33 cellular contexts compared by ENCODE assay signal in genomic region chr2:193270816-193271215, GRCh38.
"Had no signal": no experiment of that assay in that cellular context is flagged by ENCODE, and none has a peak within 500 bp of the region (broad histone marks: within the 10 kb centered on the region; RNA-seq: fewer than 3 reads in every experiment).

No MANE protein-coding gene starts in this region.

- H3K4me1 Mint-ChIP-seq: activated B cell treated with CpG ODN at 0.5 μM for 24 hours; activated CD4-positive, alpha-beta T cell treated with anti-CD3 and anti-CD28 coated beads, Interleukin-2, amount 10 ng/mL, durations not matched to agents 24 days and 14 days; activated naive CD8-positive, alpha-beta T cell treated with anti-CD3 and anti-CD28 coated beads for 36 hours; activated T-helper 17 cell treated with anti-CD3 and anti-CD28 coated beads, Interleukin-2, amount 50 U/mL, for 72 hours; central memory CD8-positive, alpha-beta T cell; T-cell had no signal

- H3K27me3 ChIP-seq: adrenal gland, ascending aorta, cardiac muscle cell had no signal

- H3K4me3 ChIP-seq: adrenal gland, ascending aorta, cardiac muscle cell had no signal

- H3K9me3 Mint-ChIP-seq: activated B cell treated with CpG ODN at 0.5 μM for 24 hours; activated CD4-positive, alpha-beta memory T cell treated with anti-CD3 and anti-CD28 coated beads for 36 hours; activated CD4-positive, alpha-beta T cell treated with anti-CD3 and anti-CD28 coated beads, Interleukin-2, amount 10 ng/mL, durations not matched to agents 24 days and 14 days; activated CD8-positive, alpha-beta T cell treated with anti-CD3 and anti-CD28 coated beads for 36 hours; activated naive CD4-positive, alpha-beta T cell treated with anti-CD3 and anti-CD28 coated beads for 36 hours; activated naive CD4-positive, alpha-beta T cell treated with anti-CD3 and anti-CD28 coated beads, Interleukin-2, amount 50 U/mL, for 72 hours; activated naive CD8-positive, alpha-beta T cell treated with anti-CD3 and anti-CD28 coated beads for 36 hours; activated T-cell treated with anti-CD3 and anti-CD28 coated beads, Interleukin-2, amount 50 U/mL, for 4 hours; activated T-helper 1 cell treated with anti-CD3 and anti-CD28 coated beads, Interleukin-12 subunit alpha, Interleukin-12 subunit beta, Interleukin-2, Interleukin-4 antibody, amounts not matched to agents 30 ng/mL and 10 ng/mL and 1 ng/mL, durations not matched to agents 14 hours and 24 hours and 36 hours; brain; central memory CD8-positive, alpha-beta T cell; T-cell had no signal

- H3K36me3 ChIP-seq: adrenal gland, ascending aorta, cardiac muscle cell had no signal

- DNase-seq: activated B cell treated with CpG ODN at 0.5 μM for 24 hours; activated CD4-positive, alpha-beta memory T cell treated with anti-CD3 and anti-CD28 coated beads for 36 hours; activated CD4-positive, alpha-beta T cell treated with anti-CD3 and anti-CD28 coated beads for 4 hours; activated CD4-positive, alpha-beta T cell treated with anti-CD3 and anti-CD28 coated beads, Interleukin-2, amount 10 ng/mL, durations not matched to agents 24 days and 14 days; activated CD4-positive, alpha-beta T cell treated with anti-CD3 and anti-CD28 coated beads, Interleukin-2, amount 50 U/mL, for 1 hour; activated CD4-positive, alpha-beta T cell treated with anti-CD3 and anti-CD28 coated beads, Interleukin-2, amount 50 U/mL, for 4 hours; activated CD4-positive, CD25-positive, alpha-beta regulatory T cell treated with anti-CD3 and anti-CD28 coated beads, Interleukin-2, amount 50 U/mL, for 72 hours; activated CD8-positive, alpha-beta memory T cell treated with anti-CD3 and anti-CD28 coated beads, Interleukin-2, amount 50 U/mL, for 4 hours; activated CD8-positive, alpha-beta T cell treated with anti-CD3 and anti-CD28 coated beads for 36 hours; activated effector memory CD4-positive, alpha-beta T cell treated with anti-CD3 and anti-CD28 coated beads, Interleukin-2, amount 50 U/mL, for 16 hours; activated gamma-delta T cell treated with Interleukin-2 at 50 U/mL for 16 hours; activated naive CD4-positive, alpha-beta T cell; activated naive CD4-positive, alpha-beta T cell treated with anti-CD3 and anti-CD28 coated beads for 36 hours; activated naive CD4-positive, alpha-beta T cell treated with anti-CD3 and anti-CD28 coated beads, Interleukin-2, amount 50 U/mL, for 16 hours; activated naive CD8-positive, alpha-beta T cell treated with anti-CD3 and anti-CD28 coated beads for 36 hours; activated T-cell treated with anti-CD3 and anti-CD28 coated beads for 4 hours; activated T-cell treated with anti-CD3 and anti-CD28 coated beads, Interleukin-2, amount 50 U/mL, for 1 hour; activated T-cell treated with anti-CD3 and anti-CD28 coated beads, Interleukin-2, amount 50 U/mL, for 4 hours; activated T-cell treated with anti-CD3 and anti-CD28 coated beads, Interleukin-2, amount 50 U/mL, for 72 hours; adrenal gland; amniotic stem cell; caudate nucleus; cerebellar nuclear complex; T-cell; T-helper 17 cell had no signal

- H3K4me1 ChIP-seq: adrenal gland, ascending aorta had no signal

- ATAC-seq: activated CD8-positive, alpha-beta T cell treated with anti-CD3 and anti-CD28 coated beads for 36 hours; activated naive CD4-positive, alpha-beta T cell treated with anti-CD3 and anti-CD28 coated beads, Interleukin-2, amount 50 U/mL, for 72 hours; activated T-cell treated with anti-CD3 and anti-CD28 coated beads, Interleukin-2, amount 50 U/mL, for 4 hours; activated T-cell treated with anti-CD3 and anti-CD28 coated beads, Interleukin-2, amount 50 U/mL, for 72 hours; activated T-helper 17 cell treated with anti-CD3 and anti-CD28 coated beads, Interleukin-2, amount 50 U/mL, for 72 hours; T-cell; T-helper 17 cell had no signal

- H3K36me3 Mint-ChIP-seq: activated CD4-positive, alpha-beta memory T cell treated with anti-CD3 and anti-CD28 coated beads for 36 hours; activated naive CD4-positive, alpha-beta T cell treated with anti-CD3 and anti-CD28 coated beads, Interleukin-2, amount 50 U/mL, for 72 hours; activated naive CD8-positive, alpha-beta T cell treated with anti-CD3 and anti-CD28 coated beads for 36 hours; brain; T-cell had no signal

- H3K27ac ChIP-seq: adrenal gland, ascending aorta, cardiac muscle cell, VCaP had no signal

- H3K9me3 ChIP-seq: adrenal gland, ascending aorta had no signal

- H3K27me3 Mint-ChIP-seq: activated B cell treated with CpG ODN at 0.5 μM for 24 hours; activated CD4-positive, alpha-beta memory T cell treated with anti-CD3 and anti-CD28 coated beads for 36 hours; activated CD4-positive, alpha-beta T cell treated with anti-CD3 and anti-CD28 coated beads, Interleukin-2, amount 10 ng/mL, durations not matched to agents 24 days and 14 days; activated CD8-positive, alpha-beta T cell treated with anti-CD3 and anti-CD28 coated beads for 36 hours; activated naive CD8-positive, alpha-beta T cell treated with anti-CD3 and anti-CD28 coated beads for 36 hours; activated T-helper 17 cell treated with anti-CD3 and anti-CD28 coated beads, Interleukin-2, amount 50 U/mL, for 72 hours; central memory CD8-positive, alpha-beta T cell; T-cell; T-helper 17 cell had no signal

- H3K27ac Mint-ChIP-seq: activated B cell treated with CpG ODN at 0.5 μM for 24 hours; activated CD4-positive, alpha-beta memory T cell treated with anti-CD3 and anti-CD28 coated beads for 36 hours; activated CD4-positive, alpha-beta T cell treated with anti-CD3 and anti-CD28 coated beads, Interleukin-2, amount 10 ng/mL, durations not matched to agents 24 days and 14 days; activated CD8-positive, alpha-beta T cell treated with anti-CD3 and anti-CD28 coated beads for 36 hours; activated naive CD4-positive, alpha-beta T cell treated with anti-CD3 and anti-CD28 coated beads for 36 hours; activated naive CD4-positive, alpha-beta T cell treated with anti-CD3 and anti-CD28 coated beads, Interleukin-2, amount 50 U/mL, for 72 hours; activated naive CD8-positive, alpha-beta T cell treated with anti-CD3 and anti-CD28 coated beads for 36 hours; activated T-cell treated with anti-CD3 and anti-CD28 coated beads, Interleukin-2, amount 50 U/mL, for 72 hours; activated T-helper 1 cell treated with anti-CD3 and anti-CD28 coated beads, Interleukin-12 subunit alpha, Interleukin-12 subunit beta, Interleukin-2, Interleukin-4 antibody, amounts not matched to agents 30 ng/mL and 10 ng/mL and 1 ng/mL, durations not matched to agents 14 hours and 24 hours and 36 hours; activated T-helper 17 cell treated with anti-CD3 and anti-CD28 coated beads, Interleukin-2, amount 50 U/mL, for 72 hours; brain; T-cell; T-helper 17 cell had no signal

- H3K4me3 Mint-ChIP-seq: activated B cell treated with CpG ODN at 0.5 μM for 24 hours; activated CD4-positive, alpha-beta memory T cell treated with anti-CD3 and anti-CD28 coated beads for 36 hours; activated CD4-positive, alpha-beta T cell treated with anti-CD3 and anti-CD28 coated beads, Interleukin-2, amount 10 ng/mL, durations not matched to agents 24 days and 14 days; activated CD8-positive, alpha-beta T cell treated with anti-CD3 and anti-CD28 coated beads for 36 hours; activated naive CD4-positive, alpha-beta T cell treated with anti-CD3 and anti-CD28 coated beads for 36 hours; activated naive CD8-positive, alpha-beta T cell treated with anti-CD3 and anti-CD28 coated beads for 36 hours; activated T-cell treated with anti-CD3 and anti-CD28 coated beads, Interleukin-2, amount 50 U/mL, for 4 hours; activated T-cell treated with anti-CD3 and anti-CD28 coated beads, Interleukin-2, amount 50 U/mL, for 72 hours; activated T-helper 1 cell treated with anti-CD3 and anti-CD28 coated beads, Interleukin-12 subunit alpha, Interleukin-12 subunit beta, Interleukin-2, Interleukin-4 antibody, amounts not matched to agents 30 ng/mL and 10 ng/mL and 1 ng/mL, durations not matched to agents 14 hours and 24 hours and 36 hours; activated T-helper 17 cell treated with anti-CD3 and anti-CD28 coated beads, Interleukin-2, amount 50 U/mL, for 72 hours; brain; central memory CD8-positive, alpha-beta T cell; T-cell; T-helper 17 cell had no signal
